In the genomic region with DNA sequence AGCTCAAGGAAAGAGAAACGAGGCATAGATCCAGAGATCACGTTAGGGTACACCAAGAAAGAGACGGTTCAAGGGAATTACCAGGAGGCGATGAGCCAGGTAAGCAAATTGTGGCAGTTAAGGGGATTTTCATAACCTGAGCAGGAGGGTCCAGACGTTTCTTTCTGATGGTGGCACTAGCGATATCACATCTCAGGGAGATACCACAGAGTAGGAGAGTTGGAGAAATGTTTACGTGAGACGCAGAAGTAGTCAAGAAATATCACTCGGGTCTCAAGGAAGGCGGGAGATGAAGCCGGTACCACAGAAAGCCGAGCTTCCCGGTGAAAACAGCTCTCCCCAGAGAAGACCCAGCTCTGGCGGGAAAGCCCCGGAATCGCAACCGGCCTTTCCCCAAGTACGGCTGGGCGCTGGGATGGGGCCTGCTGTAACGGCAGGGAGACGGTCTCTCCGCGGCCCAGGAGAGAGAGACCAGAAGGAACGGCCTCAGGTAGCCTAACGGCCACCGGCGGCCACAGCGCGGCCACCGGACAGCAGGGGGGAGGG, we compare ENCODE assay signal across 8 cellular contexts. TPM values are rescaled to one million over a fixed set of nuclear protein-coding genes. Genes with fewer than 3 reads are reported as not detected.
DNase-seq lines count a peak whose midpoint lies in the region; ATAC-seq and TF ChIP-seq lines count a peak whose summit lies in the region.

No MANE protein-coding gene starts in this region.

- H3K4me3 ChIP-seq in OCI-LY1 (ENCODE audit: low read depth, low read length, poor library complexity, severe bottlenecking), result peak overlapping the region; percentile 87
- peak overlapping the region; percentile 77 to 92 (median 89) for H3K4me3 ChIP-seq in gastrocnemius medialis

- H4K20me1 ChIP-seq in OCI-LY1 (ENCODE audit: insufficient read depth, low read length), result no peaks in the 10 kb centered on the region

- DNase-seq in NCI-H2107 treated with DMSO at 0.1 percent for 48 hours (lab: John Stamatoyannopoulos, UW; ENCODE audit: unreplicated experiment), result peak; percentile 14
- DNase-seq in NCI-H2107 (lab: John Stamatoyannopoulos, UW), result no peak
- DNase-seq in activated effector memory CD4-positive, alpha-beta T cell treated with anti-CD3 and anti-CD28 coated beads, Interleukin-2, amount 50 U/mL, for 16 hours, result peak; percentile 84
- no peak for DNase-seq in glutamatergic neuron
- DNase-seq in gastrocnemius medialis, result no peak
- no peak for DNase-seq in ecto neural progenitor cell (ENCODE audit: low spot score)

- no peaks in the 10 kb centered on the region for H3F3A ChIP-seq in OCI-LY1 (ENCODE audit: insufficient read depth, low read length)

- in situ Hi-C loops in gastrocnemius medialis (cut with MboI; ENCODE audit: low sequenced_read_pairs in 4 of 4), result no loop called here

- no peaks in the 10 kb centered on the region for H3K27me3 ChIP-seq in OCI-LY1 (ENCODE audit: insufficient read depth, low read length)
- no peaks in the 10 kb centered on the region for H3K27me3 ChIP-seq in gastrocnemius medialis

- H3K4me3 Mint-ChIP-seq in glutamatergic neuron (ENCODE audit: unreplicated experiment), result peak overlapping the region; percentile 97

- ATAC-seq in HG02970 (IDR thresholded peaks at IDR 0.05; ENCODE audit: low FRiP score, unreplicated experiment) (peak; percentile 32), gastrocnemius medialis (peak; percentile 4 to 50)

- intact Hi-C loops in gastrocnemius medialis (cut with DNase I; ENCODE audit: low total_unique reads), result loop anchor here (1.0 to 10.0 kb wide), 3 partner anchors 58 to 398 kb away; a partner anchor contains a TSS

- no peaks in the 10 kb centered on the region for H3K9me2 ChIP-seq in OCI-LY1 (ENCODE audit: low read depth, low read length)

- H3K79me2 ChIP-seq in OCI-LY1 (ENCODE audit: insufficient read depth, low read length), result peaks cover 45% of the 10 kb centered on the region

- peak overlapping the region; percentile 94 for H3K27ac ChIP-seq in OCI-LY1 (ENCODE audit: low read depth, low read length, poor library complexity, severe bottlenecking)
- peak overlapping the region; percentile 87 to 96 (median 90) for H3K27ac ChIP-seq in gastrocnemius medialis

- H3K4me1 Mint-ChIP-seq in glutamatergic neuron (ENCODE audit: low read depth, unreplicated experiment), result peaks cover 4% of the 10 kb centered on the region

- no peak overlapping the region for H2AFZ ChIP-seq in OCI-LY1 (ENCODE audit: low read length)

- peaks cover 7% of the 10 kb centered on the region for H3K9me3 Mint-ChIP-seq in glutamatergic neuron (ENCODE audit: unreplicated experiment)

- peaks cover 4% of the 10 kb centered on the region for H3K27me3 Mint-ChIP-seq in glutamatergic neuron (ENCODE audit: unreplicated experiment)

- peak overlapping the region; percentile 96 for H3K9ac ChIP-seq in OCI-LY1 (ENCODE audit: low read length)

- TF ChIP-seq POLR2A in gastrocnemius medialis (IDR thresholded peaks at IDR 0.05), result no peak

- peak overlapping the region; percentile 94 for H3K4me2 ChIP-seq in OCI-LY1 (ENCODE audit: low read length)

- H3K27ac Mint-ChIP-seq in glutamatergic neuron (ENCODE audit: unreplicated experiment), result peak overlapping the region; percentile 93

- H3K9me3 ChIP-seq in OCI-LY1 (ENCODE audit: low read length), result no peaks in the 10 kb centered on the region
- no peaks in the 10 kb centered on the region for H3K9me3 ChIP-seq in gastrocnemius medialis

- peaks cover 5% of the 10 kb centered on the region for H3K36me3 Mint-ChIP-seq in glutamatergic neuron (ENCODE audit: unreplicated experiment)

- no peak for TF ChIP-seq CTCF in OCI-LY1 (IDR thresholded peaks at IDR 0.05; ENCODE audit: low read length)
- TF ChIP-seq CTCF in glutamatergic neuron (IDR thresholded peaks at IDR 0.05; ENCODE audit: partially characterized antibody, unreplicated experiment), result no peak
- no peak for TF ChIP-seq CTCF in gastrocnemius medialis (IDR thresholded peaks at IDR 0.05 in 4 of 5, conservative IDR thresholded peaks at IDR 0.05 in 1 of 5)

- H3K36me3 ChIP-seq in OCI-LY1 (ENCODE audit: insufficient read depth, low read length) (no peaks in the 10 kb centered on the region; the same call in 1 of the 2 replicates), gastrocnemius medialis (no peaks in the 10 kb centered on the region)

- H3K4me1 ChIP-seq in OCI-LY1 (ENCODE audit: insufficient read depth, low read length, severe bottlenecking) (peaks cover 44% of the 10 kb centered on the region), gastrocnemius medialis (peaks cover 20 to 27% of the 10 kb centered on the region in 2 donors)

RNA-seq across cellular contexts. Expression of a gene that starts 0.5 kb away (rescaled TPM):
- total RNA-seq in glutamatergic neuron (ENCODE audit: unreplicated experiment), result 24.2 TPM
- total RNA-seq in gastrocnemius medialis, result 10 to 100 TPM in 3 of 4 donors, 1 to 10 TPM in 1; 8.7 to 19.1 (median 13.1) TPM

RNA-seq across cellular contexts. Expression of a gene that starts 13.8 kb away (rescaled TPM):
- 169 TPM for total RNA-seq in glutamatergic neuron (ENCODE audit: unreplicated experiment)
- 1,000 to 10,000 TPM in 1 of 4 donors, 100 to 1,000 TPM in 3; 341 to 1,022 (median 763) TPM for total RNA-seq in gastrocnemius medialis

RNA-seq across cellular contexts. Expression of a gene that starts 51.9 kb away (rescaled TPM):
- total RNA-seq in glutamatergic neuron (ENCODE audit: unreplicated experiment) (43.5 TPM), gastrocnemius medialis (100 to 1,000 TPM; 134 to 359 (median 210) TPM)

Comparison
In these comparisons a context has a peak if more than half of its experiments do, and no peak if none do; other contexts are left out.
1. DNase-seq: peak in NCI-H2107 treated with DMSO at 0.1 percent for 48 hours (single experiment) and activated effector memory CD4-positive, alpha-beta T cell treated with anti-CD3 and anti-CD28 coated beads, Interleukin-2, amount 50 U/mL, for 16 hours (single experiment); none in NCI-H2107 (single experiment), glutamatergic neuron (single experiment), gastrocnemius medialis (0 of 2) and ecto neural progenitor cell (single experiment).